Comparison of ENCODE assay signal across 8 cellular contexts in the genomic region with DNA sequence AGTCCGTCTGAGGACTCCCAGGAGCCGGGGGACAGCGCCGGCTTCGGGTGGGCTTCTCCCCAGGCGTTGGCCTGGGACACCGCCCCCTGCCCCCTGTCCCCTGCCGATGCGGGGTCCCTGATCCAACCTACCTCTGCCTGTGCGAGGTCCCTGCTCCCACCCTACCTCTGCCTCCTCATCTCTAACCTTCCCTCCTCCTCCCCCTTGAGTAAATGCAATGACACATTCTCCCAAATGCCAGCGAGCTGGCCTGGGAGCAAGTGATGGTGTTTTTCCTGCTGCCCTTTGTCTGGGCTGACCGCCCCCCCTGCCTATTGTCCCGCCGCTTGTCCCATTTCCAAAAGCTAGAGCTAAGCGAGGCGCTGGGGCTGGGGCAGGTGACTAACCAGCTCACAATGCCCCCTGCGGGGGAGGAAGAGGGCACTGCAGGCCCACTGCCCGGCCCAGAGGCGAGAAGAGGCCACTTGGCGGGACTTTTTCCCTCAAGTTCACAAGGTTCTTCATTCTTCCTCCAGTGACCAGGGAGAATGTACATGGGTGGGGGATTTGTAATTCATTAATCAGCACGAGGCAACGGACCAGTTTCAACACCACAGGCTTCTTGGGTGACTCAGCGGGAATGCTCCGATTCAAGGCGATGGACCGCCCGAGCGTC. TPM values are rescaled to one million over a fixed set of nuclear protein-coding genes. Genes with fewer than 3 reads are reported as not detected.
DNase-seq lines count a peak whose midpoint lies in the region; ATAC-seq and TF ChIP-seq lines count a peak whose summit lies in the region.

No MANE protein-coding gene starts in this region.

- peak overlapping the region; percentile 98 for H3K4me2 ChIP-seq in GM23338

- DNase-seq in CD14-positive monocyte (ENCODE audit: low spot score) (peak; percentile 88), GM23338 (ENCODE audit: low spot score) (peak; percentile 86), RPMI7951 (ENCODE audit: low read depth) (peak; percentile 99), astrocyte of the hippocampus (ENCODE audit: low read depth, low spot score) (peak; percentile 98), hepatic stellate cell (ENCODE audit: low spot score) (peak; percentile 94), retina (peak; percentile 77), NCI-H1930 (lab: John Stamatoyannopoulos, UW) (no peak)

- peaks cover 0 to 2% (median 0%) of the 10 kb centered on the region in 7 donors for H3K9me3 Mint-ChIP-seq in CD14-positive monocyte
- no peaks in the 10 kb centered on the region for H3K9me3 Mint-ChIP-seq in GM23338

- H3K36me3 ChIP-seq in GM23338 (ENCODE audit: insufficient read depth): no peaks in the 10 kb centered on the region

- H3K4me1 ChIP-seq in GM23338 (ENCODE audit: insufficient read depth): peaks cover 42% of the 10 kb centered on the region

- H3K9me2 ChIP-seq in GM23338 (ENCODE audit: insufficient read depth): no peaks in the 10 kb centered on the region

- H4K20me1 ChIP-seq in GM23338 (replicated peaks; ENCODE audit: insufficient read depth): no peaks in the 10 kb centered on the region

- H3F3A ChIP-seq in GM23338 (replicated peaks; ENCODE audit: low read depth): peaks cover 4% of the 10 kb centered on the region; the same call in 1 of the 2 replicates

- H3K4me1 Mint-ChIP-seq in CD14-positive monocyte: peaks cover 54% of the 10 kb centered on the region
- H3K4me1 Mint-ChIP-seq in GM23338: peaks cover 54% of the 10 kb centered on the region

- no peak overlapping the region for H3K27ac ChIP-seq in GM23338 (ENCODE audit: low read depth)

- H3K27me3 Mint-ChIP-seq in CD14-positive monocyte (ENCODE audit: low read depth in 3 of 3) (peaks cover 9 to 17% (median 10%) of the 10 kb centered on the region in 3 donors), GM23338 (ENCODE audit: insufficient read depth, low read depth, poor library complexity) (peaks cover 51% of the 10 kb centered on the region)

- peak overlapping the region; percentile 80 for H2AFZ ChIP-seq in GM23338

- peak; percentile 71 for TF ChIP-seq CTCF in CD14-positive monocyte (IDR thresholded peaks at IDR 0.05)
- peak; percentile 44 to 57 for TF ChIP-seq CTCF in GM23338 (conservative IDR thresholded peaks at IDR 0.05; ENCODE audit: low read depth in 2 of 2)

- H3K4me3 ChIP-seq in GM23338: peak overlapping the region; percentile 72

- H3K4me3 Mint-ChIP-seq in CD14-positive monocyte (peak overlapping the region; percentile 88 to 92), GM23338 (peak overlapping the region; percentile 80)

- no peaks in the 10 kb centered on the region for H3K79me2 ChIP-seq in GM23338 (replicated peaks; ENCODE audit: insufficient read depth)

- peaks cover 92% of the 10 kb centered on the region for H3K27me3 ChIP-seq in GM23338 (ENCODE audit: insufficient read depth)

- H3K27ac Mint-ChIP-seq in CD14-positive monocyte (peak overlapping the region; percentile 80 to 96 (median 94)), GM23338 (peak overlapping the region; percentile 67; the same call in 1 of the 2 replicates)

- peak; percentile 21 for ATAC-seq in GM23338
- no peak for ATAC-seq in GM19351 (IDR thresholded peaks at IDR 0.05; ENCODE audit: unreplicated experiment)

- intact Hi-C loops in CD14-positive monocyte (cut with micrococcal nuclease): loop anchor here in 1 of 2 donors (5.0 kb wide), 1 partner anchor 102 kb away; no protein-coding TSS in a partner anchor

- H3K36me3 Mint-ChIP-seq in CD14-positive monocyte (peaks cover 9% of the 10 kb centered on the region in 2 donors), GM23338 (ENCODE audit: low read depth) (no peaks in the 10 kb centered on the region)

TF ChIP-seq in GM23338, 12 proteins besides CTCF, POLR2A, EP300 and RAD21 (continues in another document):
- no peak for TF ChIP-seq ZNF331 (CRISPR knock-in tag; IDR thresholded peaks at IDR 0.05; ENCODE audit: low read depth)
- no peak for TF ChIP-seq JUNB (IDR thresholded peaks at IDR 0.05; ENCODE audit: unreplicated experiment)
- no peak for TF ChIP-seq NANOG (IDR thresholded peaks at IDR 0.05; ENCODE audit: borderline replicate concordance)
- no peak for TF ChIP-seq STAT1 (IDR thresholded peaks at IDR 0.05; ENCODE audit: unreplicated experiment)
- TF ChIP-seq ZNF462 (CRISPR knock-in tag; IDR thresholded peaks at IDR 0.05): no peak
- TF ChIP-seq CREB1 (CRISPR knock-in tag; IDR thresholded peaks at IDR 0.05; ENCODE audit: low read depth): no peak
- TF ChIP-seq EZH2 (IDR thresholded peaks at IDR 0.05; ENCODE audit: low read depth, unreplicated experiment): peak; percentile 38

RNA-seq across cellular contexts. Expression of gene CLCF1, which starts 0.6 kb away (rescaled TPM):
- under 1 TPM; 0.44 to 0.94 TPM for polyA plus RNA-seq in CD14-positive monocyte
- 0.19 TPM in 1 of 2 replicates, not detected in the other for total RNA-seq in GM23338 (2014; rRNA removed; shearing (Covaris generic))
- polyA plus RNA-seq in GM23338 (2016; fragmentation: Nextera tagmentation; extraction: Ambion mirVana): 0.17 and 0.32 TPM in 2 replicates
- total RNA-seq in RPMI7951 (2014; rRNA removed; shearing (Covaris generic)): 4.8 and 5.4 TPM in 2 replicates

RNA-seq across cellular contexts. Expression of gene RAD9A, which starts 17.7 kb away (rescaled TPM):
- polyA plus RNA-seq in CD14-positive monocyte (1 to 10 TPM; 3.7 to 3.8 TPM), GM23338 (2016; fragmentation: Nextera tagmentation; extraction: Ambion mirVana) (17.0 and 18.9 TPM in 2 replicates)
- 13.9 and 16.5 TPM in 2 replicates for total RNA-seq in GM23338 (2014; rRNA removed; shearing (Covaris generic))
- total RNA-seq in RPMI7951 (2014; rRNA removed; shearing (Covaris generic)): 8.5 and 13.8 TPM in 2 replicates

RNA-seq across cellular contexts. Expression of gene POLD4, which starts 20.7 kb away (rescaled TPM):
- polyA plus RNA-seq in CD14-positive monocyte: 100 to 1,000 TPM; 157 to 176 TPM
- 15.9 and 23.0 TPM in 2 replicates for total RNA-seq in GM23338 (2014; rRNA removed; shearing (Covaris generic))
- polyA plus RNA-seq in GM23338 (2016; fragmentation: Nextera tagmentation; extraction: Ambion mirVana): 16.2 and 18.8 TPM in 2 replicates
- total RNA-seq in RPMI7951 (2014; rRNA removed; shearing (Covaris generic)): 68.0 and 85.3 TPM in 2 replicates

RNA-seq across cellular contexts. Expression of gene PPP1CA, which starts 27.6 kb away (rescaled TPM):
- polyA plus RNA-seq in CD14-positive monocyte (100 to 1,000 TPM; 461 to 551 TPM), GM23338 (2016; fragmentation: Nextera tagmentation; extraction: Ambion mirVana) (217 TPM in 2 replicates)
- 227 and 237 TPM in 2 replicates for total RNA-seq in GM23338 (2014; rRNA removed; shearing (Covaris generic))
- total RNA-seq in RPMI7951 (2014; rRNA removed; shearing (Covaris generic)): 300 and 345 TPM in 2 replicates

RNA-seq across cellular contexts. Expression of gene TBC1D10C, which starts 29.8 kb away (rescaled TPM):
- polyA plus RNA-seq in CD14-positive monocyte (10 to 100 TPM; 68.6 to 72.9 TPM), GM23338 (2016; fragmentation: Nextera tagmentation; extraction: Ambion mirVana) (0.17 and 0.31 TPM in 2 replicates)
- 0.31 and 0.35 TPM in 2 replicates for total RNA-seq in GM23338 (2014; rRNA removed; shearing (Covaris generic))
- total RNA-seq in RPMI7951 (2014; rRNA removed; shearing (Covaris generic)): not detected in 2 replicates

Comparison
In these comparisons a context has a peak if more than half of its experiments do, and no peak if none do; other contexts are left out.
1. DNase-seq: peak in CD14-positive monocyte (single experiment), GM23338 (single experiment), RPMI7951 (single experiment), astrocyte of the hippocampus (single experiment), hepatic stellate cell (single experiment) and retina (single experiment); none in NCI-H1930 (0 of 2).